Comparison of ENCODE assay signal across 8 cellular contexts in the genomic region with DNA sequence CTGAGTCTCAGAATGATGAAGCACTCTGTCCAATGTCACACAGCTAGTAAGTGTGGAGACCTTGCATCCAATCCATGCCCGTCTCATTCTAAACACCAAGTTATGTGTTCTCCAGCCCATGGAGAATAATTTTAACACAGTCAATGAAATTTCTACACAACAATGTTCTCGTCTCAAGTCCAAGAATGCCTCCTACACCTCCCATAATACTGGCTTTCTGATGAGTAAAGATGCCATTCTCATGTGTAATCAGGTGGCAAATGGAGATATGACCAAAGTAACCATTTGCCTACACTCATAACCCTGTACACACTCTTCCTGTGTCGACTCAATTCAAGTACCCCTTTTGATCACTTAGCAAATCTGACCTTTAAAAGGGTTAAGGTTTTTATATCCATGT. TPM values are rescaled to one million over a fixed set of nuclear protein-coding genes. Genes with fewer than 3 reads are reported as not detected.
DNase-seq lines count a peak whose midpoint lies in the region; FAIRE-seq and TF ChIP-seq lines count a peak whose summit lies in the region.
"Not testable (repeated sequence)": the region's sequence is repeated elsewhere in the genome, so short reads cannot be mapped to it uniquely, and the experiment has no call there.

No MANE protein-coding gene starts in this region.

- H3K4me1 ChIP-seq in PC-9 (replicated peaks; ENCODE audit: insufficient read depth), result not testable (repeated sequence)

- H4K20me1 ChIP-seq in PC-9 (ENCODE audit: insufficient read depth), result not testable (repeated sequence)

- DNase-seq in EH (ENCODE audit: low read depth) (peak; percentile 60), HS-27A (ENCODE audit: low read depth) (peak; percentile 33), PC-9 (peak in 1 of 2 experiments; percentile 34), amniotic epithelial cell (ENCODE audit: low read depth) (peak; percentile 78), cardiac fibroblast (ENCODE audit: low read depth in 2 of 2) (peak; percentile 46 to 70), fibroblast of the aortic adventitia (ENCODE audit: low read depth) (peak; percentile 59), kidney tubule cell (ENCODE audit: low spot score) (peak; percentile 73), urothelium cell line (ENCODE audit: low spot score) (peak; percentile 3)

- POLR2A ChIA-PET in PC-9 (lab: Charles Lee; ENCODE audit: unreplicated experiment), result not testable (repeated sequence)

- not testable (repeated sequence) for TF ChIP-seq CTCF in PC-9 (conservative IDR thresholded peaks at IDR 0.05); cardiac fibroblast (IDR thresholded peaks at IDR 0.05; ENCODE audit: low read depth, low read length); fibroblast of the aortic adventitia (IDR thresholded peaks at IDR 0.05; ENCODE audit: insufficient read depth, low read length)

- not testable (repeated sequence) for BruUV-seq in PC-9 (replicated peaks; lab: Mats Ljungman, UMichigan)

- H3K27ac ChIP-seq in PC-9, result 0 out of 2 replicates have a peak overlapping the region, but pooled peaks have one; percentile 19

- not testable (repeated sequence) for H3K79me2 ChIP-seq in PC-9 (ENCODE audit: low read depth)

- H3K4me3 ChIP-seq in PC-9; cardiac fibroblast (replicated peaks in 1 of 2; ENCODE audit: low read depth in 2 of 2, low read length in 2 of 2); fibroblast of the aortic adventitia (ENCODE audit: low read depth, low read length): not testable (repeated sequence)

- not testable (repeated sequence) for H3K9me3 ChIP-seq in PC-9 (ENCODE audit: insufficient read depth, low read depth)

- CTCF ChIA-PET in PC-9 (lab: Charles Lee), result not testable (repeated sequence)

- intact Hi-C loops in PC-9 (cut with micrococcal nuclease; ENCODE audit: unreplicated experiment), result not testable (repeated sequence)

- FAIRE-seq in urothelium cell line (lab: Jason Lieb, UNC), result not testable (repeated sequence)

- not testable (repeated sequence) for H3K9me2 ChIP-seq in PC-9 (ENCODE audit: insufficient read depth)

- not testable (repeated sequence) for H3K4me2 ChIP-seq in PC-9

- H2AFZ ChIP-seq in PC-9, result not testable (repeated sequence)

- not testable (repeated sequence) for H3F3A ChIP-seq in PC-9 (ENCODE audit: insufficient read depth, low read depth)

- H3K36me3 ChIP-seq in PC-9 (ENCODE audit: low read depth), result not testable (repeated sequence)

- not testable (repeated sequence) for H3K27me3 ChIP-seq in PC-9 (ENCODE audit: insufficient read depth, low read depth)

RNA-seq across cellular contexts. Expression of gene CLEC18A, which starts 46.8 kb away (rescaled TPM):
- total RNA-seq in PC-9 (2021) (1.2 and 1.3 TPM in 2 replicates), fibroblast of the aortic adventitia (ENCODE audit: low replicate concordance) (0.27 TPM in 1 of 2 replicates, not detected in the other)
